In the genomic region with DNA sequence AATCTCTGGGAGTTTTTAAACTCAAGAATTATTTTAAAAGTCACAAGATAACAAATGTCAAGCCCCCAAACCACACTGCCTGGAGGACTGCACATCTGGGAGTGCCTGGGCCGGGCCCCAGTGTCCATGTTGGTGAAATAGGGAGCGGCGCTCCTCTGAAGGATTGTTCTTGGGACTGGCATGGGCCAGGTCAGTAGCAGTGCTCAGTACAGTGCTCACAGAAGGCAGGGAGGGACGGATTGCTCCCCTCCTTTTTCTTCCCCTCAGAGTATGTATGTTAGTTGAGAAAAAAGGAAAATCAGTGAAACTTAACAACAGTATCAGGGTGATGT, we compare ENCODE assay signal across 15 cellular contexts. TPM values are rescaled to one million over a fixed set of nuclear protein-coding genes. Genes with fewer than 3 reads are reported as not detected.
DNase-seq lines count a peak whose midpoint lies in the region; ATAC-seq and TF ChIP-seq lines count a peak whose summit lies in the region.
"Had no signal": no experiment of that assay in that cellular context is flagged by ENCODE, and none has a peak within 500 bp of the region (broad histone marks: within the 10 kb centered on the region; RNA-seq: fewer than 3 reads in every experiment).

No MANE protein-coding gene starts in this region.

- H3K36me3 Mint-ChIP-seq in CD8-positive, alpha-beta T cell, result peaks cover 44% of the 10 kb centered on the region
- H3K36me3 Mint-ChIP-seq in activated naive CD8-positive, alpha-beta T cell treated with anti-CD3 and anti-CD28 coated beads for 36 hours, result peaks cover 40% of the 10 kb centered on the region
- no peaks in the 10 kb centered on the region for H3K36me3 Mint-ChIP-seq in natural killer cell

- peak overlapping the region; percentile 99 for H3K27ac Mint-ChIP-seq in CD8-positive, alpha-beta T cell
- peak overlapping the region; percentile 94 for H3K27ac Mint-ChIP-seq in activated naive CD8-positive, alpha-beta T cell treated with anti-CD3 and anti-CD28 coated beads for 36 hours
- peak overlapping the region; percentile 86 to 90 for H3K27ac Mint-ChIP-seq in natural killer cell

- POLR2A ChIA-PET in CD8-positive, alpha-beta T cell (lab: Charles Lee), result interaction anchor here (3.7 kb wide), 1 partner anchor 11 kb away, joined by 39 read pairs; the partner anchor contains the start of gene STX16

- ATAC-seq in CD8-positive, alpha-beta T cell, result no peak
- no peak for ATAC-seq in natural killer cell
- ATAC-seq: body of pancreas had no signal

- peak overlapping the region; percentile 82 for H3K27ac ChIP-seq in CD8-positive, alpha-beta T cell (ENCODE audit: low read depth, low read length)
- H3K27ac ChIP-seq in KOPT-K1 (ENCODE audit: low read depth, low read length, poor library complexity, severe bottlenecking), result peak overlapping the region; percentile 63
- H3K27ac ChIP-seq: body of pancreas had no signal

- H3K4me1 Mint-ChIP-seq in CD8-positive, alpha-beta T cell (ENCODE audit: low read depth), result peaks cover 69% of the 10 kb centered on the region
- peaks cover 68% of the 10 kb centered on the region for H3K4me1 Mint-ChIP-seq in activated naive CD8-positive, alpha-beta T cell treated with anti-CD3 and anti-CD28 coated beads for 36 hours
- H3K4me1 Mint-ChIP-seq in natural killer cell, result peaks cover 54 to 59% of the 10 kb centered on the region in 2 donors

- no peaks in the 10 kb centered on the region for H3K9me3 Mint-ChIP-seq in CD8-positive, alpha-beta T cell
- H3K9me3 Mint-ChIP-seq in activated naive CD8-positive, alpha-beta T cell treated with anti-CD3 and anti-CD28 coated beads for 36 hours, result no peaks in the 10 kb centered on the region
- no peaks in the 10 kb centered on the region for H3K9me3 Mint-ChIP-seq in natural killer cell

- H3K27me3 Mint-ChIP-seq in CD8-positive, alpha-beta T cell (ENCODE audit: low read depth), result no peaks in the 10 kb centered on the region
- no peaks in the 10 kb centered on the region for H3K27me3 Mint-ChIP-seq in activated naive CD8-positive, alpha-beta T cell treated with anti-CD3 and anti-CD28 coated beads for 36 hours
- no peaks in the 10 kb centered on the region for H3K27me3 Mint-ChIP-seq in natural killer cell (ENCODE audit: low read depth in 2 of 2)

- intact Hi-C loops in CD8-positive, alpha-beta T cell (cut with DNase I, micrococcal nuclease), result no loop called here
- intact Hi-C loops in natural killer cell (cut with micrococcal nuclease), result no loop called here

- peaks cover 58% of the 10 kb centered on the region for H3K4me1 ChIP-seq in CD8-positive, alpha-beta T cell (ENCODE audit: insufficient read depth, low read length)

- peak overlapping the region; percentile 15 for H3K4me3 ChIP-seq in CD8-positive, alpha-beta T cell (ENCODE audit: low read depth, low read length)
- H3K4me3 ChIP-seq in MG63, result no peak overlapping the region
- H3K4me3 ChIP-seq: body of pancreas had no signal

- H3K4me3 Mint-ChIP-seq in CD8-positive, alpha-beta T cell, result peak overlapping the region; percentile 79
- peak overlapping the region; percentile 68 for H3K4me3 Mint-ChIP-seq in activated naive CD8-positive, alpha-beta T cell treated with anti-CD3 and anti-CD28 coated beads for 36 hours
- no peak overlapping the region for H3K4me3 Mint-ChIP-seq in natural killer cell

- no peak for TF ChIP-seq CTCF in CD8-positive, alpha-beta T cell (IDR thresholded peaks at IDR 0.05)
- TF ChIP-seq CTCF in natural killer cell (IDR thresholded peaks at IDR 0.05), result no peak

- H3K27me3 ChIP-seq in CD8-positive, alpha-beta T cell (ENCODE audit: insufficient read depth, low read length), result no peaks in the 10 kb centered on the region
- H3K27me3 ChIP-seq in MG63, result no peaks in the 10 kb centered on the region
- H3K27me3 ChIP-seq: body of pancreas had no signal

- no peak for DNase-seq in CD8-positive, alpha-beta T cell
- no peak for DNase-seq in activated naive CD8-positive, alpha-beta T cell treated with anti-CD3 and anti-CD28 coated beads for 36 hours
- no peak for DNase-seq in natural killer cell
- DNase-seq in mucosa of gallbladder (ENCODE audit: low spot score), result no peak
- no peak for DNase-seq in middle frontal gyrus (ENCODE audit: extremely low spot score, low spot score)
- no peak for DNase-seq in MG63
- DNase-seq in putamen (ENCODE audit: low spot score), result no peak
- DNase-seq: activated effector memory CD4-positive, alpha-beta T cell treated with anti-CD3 and anti-CD28 coated beads, Interleukin-2, amount 50 U/mL, for 16 hours; body of pancreas; NCI-H187 treated with DMSO at 0.1 percent for 48 hours; NCI-H446 treated with DMSO at 0.1 percent for 48 hours; occipital lobe; small intestine; T1000 had no signal

- H3K36me3 ChIP-seq in CD8-positive, alpha-beta T cell (ENCODE audit: insufficient read depth, low read length), result no peaks in the 10 kb centered on the region
- H3K36me3 ChIP-seq in KOPT-K1 (ENCODE audit: insufficient read depth, low read length) (peaks cover 52% of the 10 kb centered on the region), MG63 (peaks cover 47% of the 10 kb centered on the region)

- no peaks in the 10 kb centered on the region for H3K9me3 ChIP-seq in CD8-positive, alpha-beta T cell (ENCODE audit: low read length)
- H3K9me3 ChIP-seq in KOPT-K1 (ENCODE audit: insufficient read depth, low read length, poor library complexity, severe bottlenecking) (no peaks in the 10 kb centered on the region), MG63 (no peaks in the 10 kb centered on the region)
- H3K9me3 ChIP-seq: body of pancreas had no signal

- CTCF ChIA-PET in CD8-positive, alpha-beta T cell (lab: Charles Lee), result no interaction called here

RNA-seq across cellular contexts. Expression of gene STX16, which starts 11.0 kb away (rescaled TPM):
- total RNA-seq in CD8-positive, alpha-beta T cell, result 100 to 1,000 TPM; 161 to 177 TPM
- 10 to 100 TPM; 84.0 to 93.5 TPM for total RNA-seq in activated naive CD8-positive, alpha-beta T cell treated with anti-CD3 and anti-CD28 coated beads for 36 hours
- total RNA-seq in natural killer cell (100 to 1,000 TPM; 136 to 146 (median 143) TPM), mucosa of gallbladder (63.7 TPM)
- total RNA-seq in MG63 (2014; rRNA removed; shearing (Covaris generic); ENCODE audit: low replicate concordance), result 30.4 and 45.4 TPM in 2 replicates

RNA-seq across cellular contexts. Expression of gene NPEPL1, which starts 30.5 kb away (rescaled TPM):
- 10 to 100 TPM; 46.9 to 58.3 TPM for total RNA-seq in CD8-positive, alpha-beta T cell
- 10 to 100 TPM; 13.7 to 15.2 TPM for total RNA-seq in activated naive CD8-positive, alpha-beta T cell treated with anti-CD3 and anti-CD28 coated beads for 36 hours
- 10 to 100 TPM; 66.0 to 83.7 (median 68.4) TPM for total RNA-seq in natural killer cell
- total RNA-seq in mucosa of gallbladder, result 39.1 TPM
- total RNA-seq in MG63 (2014; rRNA removed; shearing (Covaris generic); ENCODE audit: low replicate concordance), result 44.7 and 46.2 TPM in 2 replicates
